20 cellular contexts compared by ENCODE assay signal in genomic region chr1:54606096-54606989, GRCh38. TPM values are rescaled to one million over a fixed set of nuclear protein-coding genes. Genes with fewer than 3 reads are reported as not detected.
A peak's percentile ranks its signal among the peaks of the same experiment; 100 is the strongest.
DNase-seq lines count a peak whose midpoint lies in the region; TF ChIP-seq lines count a peak whose summit lies in the region.
"Had no signal": no experiment of that assay in that cellular context is flagged by ENCODE, and none has a peak within 500 bp of the region (broad histone marks: within the 10 kb centered on the region; RNA-seq: fewer than 3 reads in every experiment).

No MANE protein-coding gene starts in this region.

- no peak overlapping the region for H4K5ac ChIP-seq in mesendoderm (ENCODE audit: low read length)

- no peak overlapping the region for H3K18ac ChIP-seq in mesendoderm (ENCODE audit: low read length)

- H3K56ac ChIP-seq in mesendoderm (ENCODE audit: low read length) = no peak overlapping the region

- H3K23ac ChIP-seq in mesendoderm (ENCODE audit: low read length) = no peak overlapping the region

- H2AFZ ChIP-seq in GM23248 = no peak overlapping the region

- no peak for TF ChIP-seq EP300 in sigmoid colon (IDR thresholded peaks at IDR 0.05)

- in situ Hi-C loops in GM23248 (cut with MboI) = no loop called here

- TF ChIP-seq CTCF in Peyer's patch (IDR thresholded peaks at IDR 0.05) = no peak
- no peak for TF ChIP-seq CTCF in sigmoid colon (IDR thresholded peaks at IDR 0.05)

- peak overlapping the region in 2 of 4 donors; percentile 44 to 46 for H3K27ac ChIP-seq in Peyer's patch
- H3K27ac ChIP-seq in sigmoid colon = no peak overlapping the region
- H3K27ac ChIP-seq in GM23248 = no peak overlapping the region
- H3K27ac ChIP-seq in mesendoderm (ENCODE audit: low read depth, low read length) = no peak overlapping the region
- H3K27ac ChIP-seq: A549 had no signal

- H3K9me3 ChIP-seq in Peyer's patch (no peaks in the 10 kb centered on the region), sigmoid colon (no peaks in the 10 kb centered on the region), GM23248 (ENCODE audit: low read depth) (no peaks in the 10 kb centered on the region)
- H3K9me3 ChIP-seq: A549, BE2C, MG63 had no signal

- H3F3A ChIP-seq in GM23248 (ENCODE audit: insufficient read depth) = no peaks in the 10 kb centered on the region

- intact Hi-C loops in sigmoid colon (cut with DNase I) = no loop called here

- no peaks in the 10 kb centered on the region for H3K79me1 ChIP-seq in mesendoderm (ENCODE audit: low read length)

- DNase-seq in NCI-H510A treated with DMSO at 0.1 percent for 48 hours (lab: John Stamatoyannopoulos, UW) (peak; percentile 27), NCI-H510A (lab: John Stamatoyannopoulos, UW) (no peak), NCI-H2081 treated with DMSO at 0.1 percent for 48 hours (lab: John Stamatoyannopoulos, UW) (peak; percentile 32), Peyer's patch (peak in 2 of 3 donors; percentile 66 to 68), sigmoid colon (peak; percentile 32), GM23248 (no peak), mesendoderm (no peak), amniotic stem cell (lab: John Stamatoyannopoulos, UW) (no peak)
- DNase-seq: activated CD4-positive, CD25-positive, alpha-beta regulatory T cell; activated CD8-positive, alpha-beta T cell treated with anti-CD3 and anti-CD28 coated beads for 36 hours; activated T-cell treated with anti-CD3 and anti-CD28 coated beads, Interleukin-2, amount 50 U/mL, for 1 hour; BE2C; dermis blood vessel endothelial cell; MG63; naive thymus-derived CD8-positive, alpha-beta T cell; NCI-H1694 treated with DMSO at 0.1 percent for 48 hours; NCI-H524; T1000 had no signal

- peaks cover 0 to 13% (median 0%) of the 10 kb centered on the region in 4 donors for H3K4me1 ChIP-seq in Peyer's patch
- no peaks in the 10 kb centered on the region for H3K4me1 ChIP-seq in sigmoid colon
- no peaks in the 10 kb centered on the region for H3K4me1 ChIP-seq in GM23248 (ENCODE audit: insufficient read depth)
- no peaks in the 10 kb centered on the region for H3K4me1 ChIP-seq in mesendoderm (ENCODE audit: control insufficient read depth, low read depth, low read length)
- H3K4me1 ChIP-seq: A549, BE2C had no signal

- H3K36me3 ChIP-seq in Peyer's patch (peaks cover 0 to 42% (median 0%) of the 10 kb centered on the region in 3 donors), sigmoid colon (peaks cover 2 to 57% (median 12%) of the 10 kb centered on the region in 4 donors), GM23248 (ENCODE audit: low read depth) (no peaks in the 10 kb centered on the region), mesendoderm (ENCODE audit: control insufficient read depth, insufficient read depth, low read length) (no peaks in the 10 kb centered on the region)
- H3K36me3 ChIP-seq: BE2C, MG63 had no signal

- no peak for TF ChIP-seq POLR2A in Peyer's patch (IDR thresholded peaks at IDR 0.05)
- TF ChIP-seq POLR2A in sigmoid colon (IDR thresholded peaks at IDR 0.05) = no peak

- H3K79me2 ChIP-seq in GM23248 (ENCODE audit: insufficient read depth) (no peaks in the 10 kb centered on the region), mesendoderm (ENCODE audit: control insufficient read depth, insufficient read depth, low read length) (no peaks in the 10 kb centered on the region)

- no peak overlapping the region for H2AK5ac ChIP-seq in mesendoderm (ENCODE audit: low read length)

- H3K27me3 ChIP-seq in Peyer's patch (no peaks in the 10 kb centered on the region), sigmoid colon (no peaks in the 10 kb centered on the region), GM23248 (replicated peaks; ENCODE audit: insufficient read depth) (no peaks in the 10 kb centered on the region), mesendoderm (ENCODE audit: insufficient read depth, low read length, poor library complexity) (no peaks in the 10 kb centered on the region)
- H3K27me3 ChIP-seq: BE2C, MG63 had no signal

- no peak overlapping the region for H2BK5ac ChIP-seq in mesendoderm (ENCODE audit: low read length)

- H4K8ac ChIP-seq in mesendoderm (ENCODE audit: low read depth, low read length) = no peak overlapping the region

- H2BK120ac ChIP-seq in mesendoderm (ENCODE audit: low read depth, low read length) = no peak overlapping the region

- H3K4me2 ChIP-seq in GM23248 (ENCODE audit: unreplicated experiment) (no peak overlapping the region), mesendoderm (ENCODE audit: low read length) (no peak overlapping the region)
- H3K4me2 ChIP-seq: A549 had no signal

- H4K20me1 ChIP-seq in GM23248 (ENCODE audit: insufficient read depth) = no peaks in the 10 kb centered on the region

- H3K9ac ChIP-seq in GM23248 (no peak overlapping the region), mesendoderm (ENCODE audit: low read length) (no peak overlapping the region)

- H3K9me2 ChIP-seq in GM23248 (ENCODE audit: insufficient read depth) = no peaks in the 10 kb centered on the region

- H3K4me3 ChIP-seq in Peyer's patch = no peak overlapping the region
- H3K4me3 ChIP-seq in sigmoid colon = no peak overlapping the region
- H3K4me3 ChIP-seq in GM23248 = no peak overlapping the region
- no peak overlapping the region for H3K4me3 ChIP-seq in mesendoderm (ENCODE audit: low read length)
- H3K4me3 ChIP-seq: A549, MG63 had no signal

- WGBS in sigmoid colon, 2 donors = 43 to 77% methylated on average over 9 of the region's 9 CpGs
- WGBS in GM23248 (ENCODE audit: low coverage in 1 of 2, low lambda C conversion rate in 2 of 2, missing lambda C conversion rate in 2 of 2), 2 experiments = 89 to 91% methylated on average over 9 of the region's 9 CpGs
- WGBS in mesendoderm (ENCODE audit: extremely low coverage, insufficient coverage, low lambda C conversion rate) = no CpG with 5 or more reads among the region's 9 CpGs

- H3K4ac ChIP-seq in mesendoderm (ENCODE audit: low read depth, low read length) = no peak overlapping the region

- no peak overlapping the region for H2BK15ac ChIP-seq in mesendoderm (replicated peaks; ENCODE audit: low read depth)

RNA-seq across cellular contexts. Expression of gene FAM151A, which starts 17.0 kb away (rescaled TPM):
- 1,000 to 10,000 TPM in 1 of 4 donors, 100 to 1,000 TPM in 1, 10 to 100 TPM in 2; 15.7 to 1,128 (median 174) TPM for total RNA-seq in Peyer's patch
- not detected for total RNA-seq in sigmoid colon
- 1 to 10 TPM; 3.2 to 5.4 (median 3.7) TPM for polyA plus RNA-seq in sigmoid colon
- not detected in 2 replicates for total RNA-seq in GM23248 (2014; rRNA removed; shearing (Covaris generic))
- polyA plus RNA-seq in GM23248 (2016; fragmentation: Nextera tagmentation; extraction: Ambion mirVana) = 0.09 TPM in 1 of 2 replicates, not detected in the other
- polyA plus RNA-seq in mesendoderm (2013, experiment 1 of 2) = not detected
- polyA plus RNA-seq in mesendoderm (2013, experiment 2 of 2) = not detected
- total RNA-seq: activated CD8-positive, alpha-beta T cell treated with anti-CD3 and anti-CD28 coated beads for 36 hours; dermis blood vessel endothelial cell; naive thymus-derived CD8-positive, alpha-beta T cell; sciatic nerve had no signal
- polyA plus RNA-seq: A549; naive thymus-derived CD8-positive, alpha-beta T cell had no signal

RNA-seq across cellular contexts. Expression of gene MROH7, which starts 35.2 kb away (rescaled TPM):
- total RNA-seq in Peyer's patch (10 to 100 TPM; 22.3 to 64.2 (median 35.5) TPM), sigmoid colon (10 to 100 TPM; 11.2 to 23.0 (median 15.9) TPM)
- polyA plus RNA-seq in sigmoid colon (1 to 10 TPM in 2 of 3 donors, under 1 TPM in 1; 0.69 to 4.3 (median 1.8) TPM), GM23248 (2016; fragmentation: Nextera tagmentation; extraction: Ambion mirVana) (0.13 TPM in 1 of 2 replicates, not detected in the other)
- 0.51 and 0.65 TPM in 2 replicates for total RNA-seq in GM23248 (2014; rRNA removed; shearing (Covaris generic))
- polyA plus RNA-seq in mesendoderm (2013, experiment 1 of 2) = 0.03 TPM
- 0.01 TPM for polyA plus RNA-seq in mesendoderm (2013, experiment 2 of 2)
- polyA plus RNA-seq: A549; naive thymus-derived CD8-positive, alpha-beta T cell had no signal

RNA-seq across cellular contexts. Expression of gene ACOT11, which starts 58.3 kb away (rescaled TPM):
- total RNA-seq in Peyer's patch (100 to 1,000 TPM in 2 of 4 donors, 10 to 100 TPM in 2; 41.3 to 200 (median 119) TPM), sigmoid colon (10 to 100 TPM in 3 of 4 donors, 1 to 10 TPM in 1; 8.9 to 30.5 (median 19.8) TPM)
- polyA plus RNA-seq in sigmoid colon (10 to 100 TPM; 21.0 to 40.9 (median 31.9) TPM), GM23248 (2016; fragmentation: Nextera tagmentation; extraction: Ambion mirVana) (3.4 and 3.6 TPM in 2 replicates)
- 3.6 and 4.8 TPM in 2 replicates for total RNA-seq in GM23248 (2014; rRNA removed; shearing (Covaris generic))
- 3.4 TPM for polyA plus RNA-seq in mesendoderm (2013, experiment 1 of 2)
- 3.5 TPM for polyA plus RNA-seq in mesendoderm (2013, experiment 2 of 2)

Comparison
In these comparisons a context has a peak if more than half of its experiments do, and no peak if none do; other contexts are left out.
1. DNase-seq: peak in NCI-H510A treated with DMSO at 0.1 percent for 48 hours (single experiment), NCI-H2081 treated with DMSO at 0.1 percent for 48 hours (single experiment), Peyer's patch (2 of 3) and sigmoid colon (single experiment); none in NCI-H510A (single experiment), GM23248 (single experiment), mesendoderm (single experiment) and amniotic stem cell (single experiment).
2. RNA of gene FAM151A, which starts 17.0 kb away (total RNA-seq): 15.7 to 1,128 TPM in Peyer's patch; not detected in sigmoid colon and not detected in GM23248; every median in the first group is over 10 times any median in the second.